Comparison of ENCODE assay signal across 7 cellular contexts in genomic region chr14:75051556-75051899, GRCh38. TPM values are rescaled to one million over a fixed set of nuclear protein-coding genes. Genes with fewer than 3 reads are reported as not detected.
DNase-seq lines count a peak whose midpoint lies in the region; ATAC-seq and TF ChIP-seq lines count a peak whose summit lies in the region.

No MANE protein-coding gene starts in this region.

- peaks cover 52% of the 10 kb centered on the region for H3K4me1 Mint-ChIP-seq in activated CD8-positive, alpha-beta T cell treated with anti-CD3 and anti-CD28 coated beads for 36 hours (ENCODE audit: low read depth)
- peaks cover 82% of the 10 kb centered on the region for H3K4me1 Mint-ChIP-seq in stimulated activated naive CD8-positive, alpha-beta T cell treated with anti-CD3 and anti-CD28 coated beads, Interleukin-15, amount 100 ng/mL, for 72 hours

- TF ChIP-seq CTCF in activated CD8-positive, alpha-beta T cell treated with anti-CD3 and anti-CD28 coated beads for 36 hours (IDR thresholded peaks at IDR 0.05), result no peak

- no peaks in the 10 kb centered on the region for H3K9me3 Mint-ChIP-seq in activated CD8-positive, alpha-beta T cell treated with anti-CD3 and anti-CD28 coated beads for 36 hours
- no peaks in the 10 kb centered on the region for H3K9me3 Mint-ChIP-seq in stimulated activated naive CD8-positive, alpha-beta T cell treated with anti-CD3 and anti-CD28 coated beads, Interleukin-15, amount 100 ng/mL, for 72 hours

- intact Hi-C loops in activated CD8-positive, alpha-beta T cell treated with anti-CD3 and anti-CD28 coated beads for 36 hours (cut with micrococcal nuclease), result no loop called here

- POLR2A ChIA-PET in activated CD8-positive, alpha-beta T cell treated with anti-CD3 and anti-CD28 coated beads for 36 hours (lab: Charles Lee), result interaction anchor here (1.6 kb wide), 1 partner anchor 13 kb away, joined by 8 read pairs; the partner anchor contains the start of gene ACYP1

- peak overlapping the region; percentile 86 for H3K9ac ChIP-seq in iPS-18a (ENCODE audit: low read length)

- CTCF ChIA-PET in activated CD8-positive, alpha-beta T cell treated with anti-CD3 and anti-CD28 coated beads for 36 hours (lab: Charles Lee), result interaction anchor here (0.7 to 5.5 kb wide), 4 partner anchors 11 to 276 kb away, joined by 3 to 28 read pairs (median 8); partner anchors contain the start of gene ACYP1

- H3K4me3 ChIP-seq in iPS-18a (ENCODE audit: low read length), result peak overlapping the region; percentile 67

- H3K36me3 ChIP-seq in iPS-18a (ENCODE audit: control insufficient read depth, low read depth, low read length), result no peaks in the 10 kb centered on the region

- H3K27me3 Mint-ChIP-seq in activated CD8-positive, alpha-beta T cell treated with anti-CD3 and anti-CD28 coated beads for 36 hours, result no peaks in the 10 kb centered on the region
- no peaks in the 10 kb centered on the region for H3K27me3 Mint-ChIP-seq in stimulated activated naive CD8-positive, alpha-beta T cell treated with anti-CD3 and anti-CD28 coated beads, Interleukin-15, amount 100 ng/mL, for 72 hours

- DNase-seq in activated CD8-positive, alpha-beta T cell treated with anti-CD3 and anti-CD28 coated beads for 36 hours, result no peak
- no peak for DNase-seq in stimulated activated naive CD8-positive, alpha-beta T cell treated with anti-CD3 and anti-CD28 coated beads, Interleukin-15, amount 100 ng/mL, for 72 hours
- DNase-seq in cerebellar cortex (ENCODE audit: low spot score), result no peak
- no peak for DNase-seq in HuH-7 (ENCODE audit: low spot score)
- no peak for DNase-seq in NCI-H1417 treated with DMSO at 0.1 percent for 48 hours (lab: John Stamatoyannopoulos, UW)

- H3K27ac Mint-ChIP-seq in activated CD8-positive, alpha-beta T cell treated with anti-CD3 and anti-CD28 coated beads for 36 hours, result peak overlapping the region; percentile 91
- H3K27ac Mint-ChIP-seq in stimulated activated naive CD8-positive, alpha-beta T cell treated with anti-CD3 and anti-CD28 coated beads, Interleukin-15, amount 100 ng/mL, for 72 hours, result peak overlapping the region; percentile 97 to 99

- ATAC-seq in HG03159 (IDR thresholded peaks at IDR 0.05; ENCODE audit: unreplicated experiment), result peak; percentile 21
- no peak for ATAC-seq in activated CD8-positive, alpha-beta T cell treated with anti-CD3 and anti-CD28 coated beads for 36 hours
- ATAC-seq in stimulated activated naive CD8-positive, alpha-beta T cell treated with anti-CD3 and anti-CD28 coated beads, Interleukin-15, amount 100 ng/mL, for 72 hours, result no peak

- H3K9me3 ChIP-seq in iPS-18a (ENCODE audit: control insufficient read depth, low read depth, low read length), result no peaks in the 10 kb centered on the region

- no peaks in the 10 kb centered on the region for H3K4me1 ChIP-seq in iPS-18a (ENCODE audit: control insufficient read depth, low read depth, low read length)

- peaks cover 67% of the 10 kb centered on the region for H3K36me3 Mint-ChIP-seq in activated CD8-positive, alpha-beta T cell treated with anti-CD3 and anti-CD28 coated beads for 36 hours (ENCODE audit: low read depth)

- peak overlapping the region; percentile 84 for H3K4me3 Mint-ChIP-seq in activated CD8-positive, alpha-beta T cell treated with anti-CD3 and anti-CD28 coated beads for 36 hours
- H3K4me3 Mint-ChIP-seq in stimulated activated naive CD8-positive, alpha-beta T cell treated with anti-CD3 and anti-CD28 coated beads, Interleukin-15, amount 100 ng/mL, for 72 hours, result peak overlapping the region; percentile 89 to 92

- no peaks in the 10 kb centered on the region for H3K27me3 ChIP-seq in iPS-18a (ENCODE audit: control insufficient read depth, insufficient read depth, low read length)

- H3K27ac ChIP-seq in iPS-18a (ENCODE audit: low read length), result no peak overlapping the region

RNA-seq across cellular contexts. Expression of gene MLH3, which starts 0.3 kb away (rescaled TPM):
- total RNA-seq in activated CD8-positive, alpha-beta T cell treated with anti-CD3 and anti-CD28 coated beads for 36 hours, result 10 to 100 TPM; 26.8 to 29.0 TPM

RNA-seq across cellular contexts. Expression of gene ACYP1, which starts 12.3 kb away (rescaled TPM):
- 10 to 100 TPM; 33.9 to 38.6 TPM for total RNA-seq in activated CD8-positive, alpha-beta T cell treated with anti-CD3 and anti-CD28 coated beads for 36 hours

RNA-seq across cellular contexts. Expression of gene ZC2HC1C, which starts 17.9 kb away (rescaled TPM):
- under 1 TPM; 0.41 to 0.45 TPM for total RNA-seq in activated CD8-positive, alpha-beta T cell treated with anti-CD3 and anti-CD28 coated beads for 36 hours

RNA-seq across cellular contexts. Expression of gene EIF2B2, which starts 48.8 kb away (rescaled TPM):
- total RNA-seq in activated CD8-positive, alpha-beta T cell treated with anti-CD3 and anti-CD28 coated beads for 36 hours, result 10 to 100 TPM; 50.5 to 51.9 TPM
